In genomic region chr22:47091241-47091691, GRCh38 we compare ENCODE assay signal across 10 cellular contexts.
DNase-seq lines count a peak whose midpoint lies in the region; ATAC-seq, FAIRE-seq and TF ChIP-seq lines count a peak whose summit lies in the region.
"Had no signal": no experiment of that assay in that cellular context is flagged by ENCODE, and none has a peak within 500 bp of the region (broad histone marks: within the 10 kb centered on the region; RNA-seq: fewer than 3 reads in every experiment).

No MANE protein-coding gene starts in this region.

- H3K27ac ChIP-seq in A673 (ENCODE audit: low read depth, low read length, poor library complexity, severe bottlenecking), result no peak overlapping the region
- no peak overlapping the region for H3K27ac ChIP-seq in GM23338 (ENCODE audit: low read depth)
- no peak overlapping the region for H3K27ac ChIP-seq in muscle layer of colon (ENCODE audit: low read depth, low read length)
- H3K27ac ChIP-seq in HepG2 (ENCODE audit: extremely low read length, insufficient read depth, low read length), result no peak overlapping the region

- POLR2A ChIA-PET in A673 (lab: Charles Lee; ENCODE audit: low non-redundant PET), result no interaction called here
- POLR2A ChIA-PET in HepG2 (lab: Yijun Ruan, JAX), result no interaction called here

- H3K4me3 Mint-ChIP-seq in GM23338 (peak overlapping the region; percentile 76), chondrocyte (ENCODE audit: unreplicated experiment) (peak overlapping the region; percentile 73)

- H3K27ac Mint-ChIP-seq in GM23338, result no peak overlapping the region; the same call in 1 of the 2 replicates
- H3K27ac Mint-ChIP-seq in chondrocyte (ENCODE audit: unreplicated experiment), result no peak overlapping the region

- no peaks in the 10 kb centered on the region for H3F3A ChIP-seq in GM23338 (replicated peaks; ENCODE audit: low read depth)

- 97% methylated on average over 21 of the region's 21 CpGs for WGBS in HepG2 (ENCODE audit: low lambda C conversion rate)

- H3K4me1 Mint-ChIP-seq in GM23338, result peaks cover 28% of the 10 kb centered on the region
- H3K4me1 Mint-ChIP-seq in chondrocyte (ENCODE audit: low read depth), result peaks cover 30% of the 10 kb centered on the region

- peak overlapping the region; percentile 83 for H3K4me2 ChIP-seq in GM23338
- no peak overlapping the region for H3K4me2 ChIP-seq in HepG2 (ENCODE audit: low read depth, low read length)

- CTCF ChIA-PET in A673 (lab: Charles Lee), result no interaction called here
- CTCF ChIA-PET in HepG2 (lab: Yijun Ruan, JAX; ENCODE audit: low intra/inter-chr PET ratio, low total read pairs), result no interaction called here

- no peaks in the 10 kb centered on the region for H3K9me2 ChIP-seq in GM23338 (ENCODE audit: insufficient read depth)

- H3K9me3 ChIP-seq in A673 (ENCODE audit: low read depth, low read length, poor library complexity, severe bottlenecking) (no peaks in the 10 kb centered on the region), muscle layer of colon (ENCODE audit: low read length) (no peaks in the 10 kb centered on the region), HAP-1 (peaks cover 7% of the 10 kb centered on the region; the same call in 1 of the 2 replicates), HepG2 (ENCODE audit: low read length) (peaks cover 21% of the 10 kb centered on the region)

- intact Hi-C loops in A673 (cut with micrococcal nuclease; ENCODE audit: unreplicated experiment) (no loop called here), HepG2 (cut with micrococcal nuclease; ENCODE audit: unreplicated experiment) (no loop called here)

- no peaks in the 10 kb centered on the region for H3K27me3 ChIP-seq in A673 (replicated peaks; ENCODE audit: insufficient read depth, low read depth, low read length, poor library complexity)
- H3K27me3 ChIP-seq in GM23338 (ENCODE audit: insufficient read depth), result no peaks in the 10 kb centered on the region
- no peaks in the 10 kb centered on the region for H3K27me3 ChIP-seq in muscle layer of colon (ENCODE audit: control insufficient read depth in 1 of 2, insufficient read depth in 2 of 2, low read length in 2 of 2)
- H3K27me3 ChIP-seq in HAP-1 (ENCODE audit: low read depth), result no peaks in the 10 kb centered on the region
- no peaks in the 10 kb centered on the region for H3K27me3 ChIP-seq in HepG2 (ENCODE audit: control insufficient read depth in 1 of 2, insufficient read depth in 2 of 2, low read length in 2 of 2)

- H3K27me3 Mint-ChIP-seq in GM23338 (ENCODE audit: insufficient read depth, low read depth, poor library complexity), result peaks cover 3% of the 10 kb centered on the region
- H3K27me3 Mint-ChIP-seq in chondrocyte (ENCODE audit: low read depth), result no peaks in the 10 kb centered on the region

- no peak for TF ChIP-seq CTCF in A673 (conservative IDR thresholded peaks at IDR 0.05; ENCODE audit: low read depth, low read length)
- TF ChIP-seq CTCF in GM23338 (conservative IDR thresholded peaks at IDR 0.05; ENCODE audit: low read depth in 2 of 2), result no peak
- no peak for TF ChIP-seq CTCF in chondrocyte (IDR thresholded peaks at IDR 0.05)
- no peak for TF ChIP-seq CTCF in HepG2 (CRISPR knock-in tag; IDR thresholded peaks at IDR 0.05)

- no peak for TF ChIP-seq POLR2A in HepG2 (IDR thresholded peaks at IDR 0.05; ENCODE audit: insufficient read depth in 1 of 2, low read depth in 2 of 2, low read length in 2 of 2)

- in situ Hi-C loops in HAP-1 (cut with MboI; ENCODE audit: low sequenced_read_pairs), result no loop called here
- in situ Hi-C loops in HepG2 (cut with HindIII; ENCODE audit: extremely low pct_ligation_motif_present, low pct_unique_long_range_greater_than_20kb), result no loop called here

- no peak overlapping the region for H3K9ac ChIP-seq in muscle layer of colon (ENCODE audit: low read length)
- no peak overlapping the region for H3K9ac ChIP-seq in HepG2 (ENCODE audit: insufficient read depth, low read depth, low read length)

- ATAC-seq in GM23338 (peak; percentile 26; the same call in 2 of the 3 replicates), GM19463 (IDR thresholded peaks at IDR 0.05; ENCODE audit: unreplicated experiment) (no peak), HepG2 (no peak)
- ATAC-seq: Panc1 had no signal

- TF ChIP-seq EP300 in HepG2 (IDR thresholded peaks at IDR 0.05; ENCODE audit: low read depth in 2 of 2, low read length in 2 of 2) (no peak), HepG2 (CRISPR knock-in tag; IDR thresholded peaks at IDR 0.05; ENCODE audit: borderline replicate concordance) (no peak)

- TF ChIP-seq RAD21 in HepG2 (CRISPR knock-in tag; IDR thresholded peaks at IDR 0.05), result no peak

- no peaks in the 10 kb centered on the region for H3K79me2 ChIP-seq in GM23338 (replicated peaks; ENCODE audit: insufficient read depth)
- no peaks in the 10 kb centered on the region for H3K79me2 ChIP-seq in HepG2 (ENCODE audit: insufficient read depth, low read length)

- BruUV-seq in A673 (replicated peaks; lab: Mats Ljungman, UMichigan) (no TSS peak), HepG2 (replicated peaks; lab: Mats Ljungman, UMichigan) (no TSS peak)

- H2AFZ ChIP-seq in GM23338, result no peak overlapping the region
- H2AFZ ChIP-seq in HepG2 (ENCODE audit: low read length), result no peak overlapping the region

- peaks cover 16% of the 10 kb centered on the region for H3K4me1 ChIP-seq in A673 (ENCODE audit: insufficient read depth, low read length, poor library complexity, severe bottlenecking)
- H3K4me1 ChIP-seq in GM23338 (ENCODE audit: insufficient read depth), result peaks cover 21% of the 10 kb centered on the region; the same call in 1 of the 2 replicates
- no peaks in the 10 kb centered on the region for H3K4me1 ChIP-seq in muscle layer of colon (ENCODE audit: insufficient read depth, low read length)
- no peaks in the 10 kb centered on the region for H3K4me1 ChIP-seq in HAP-1
- H3K4me1 ChIP-seq in HepG2 (ENCODE audit: insufficient read depth, low read length), result peaks cover 13% of the 10 kb centered on the region

- H4K20me1 ChIP-seq in GM23338 (replicated peaks; ENCODE audit: insufficient read depth) (0 out of 2 replicates have a peak, but pooled peaks cover 3% of the 10 kb centered on the region), HepG2 (ENCODE audit: insufficient read depth, low read length) (no peaks in the 10 kb centered on the region)

- no peak for FAIRE-seq in HepG2 (lab: Jason Lieb, UNC)

- no peaks in the 10 kb centered on the region for H3K36me3 ChIP-seq in A673 (ENCODE audit: insufficient read depth, low read length, poor library complexity, severe bottlenecking)
- no peaks in the 10 kb centered on the region for H3K36me3 ChIP-seq in GM23338 (ENCODE audit: insufficient read depth)
- H3K36me3 ChIP-seq in muscle layer of colon (ENCODE audit: insufficient read depth, low read length), result no peaks in the 10 kb centered on the region
- H3K36me3 ChIP-seq in HAP-1 (replicated peaks), result no peaks in the 10 kb centered on the region
- H3K36me3 ChIP-seq in HepG2 (replicated peaks in 1 of 2; ENCODE audit: control insufficient read depth in 1 of 2, insufficient read depth in 2 of 2, low read length in 2 of 2), result peaks cover 0 to 1% of the 10 kb centered on the region in 2 experiments; a peak in 1 of 5 replicates

- H3K36me3 Mint-ChIP-seq in GM23338 (ENCODE audit: low read depth) (peaks cover 10% of the 10 kb centered on the region; the same call in 1 of the 3 replicates), chondrocyte (ENCODE audit: low read depth) (peaks cover 2% of the 10 kb centered on the region)

- H3K9me3 Mint-ChIP-seq in GM23338 (peaks cover 13% of the 10 kb centered on the region), chondrocyte (ENCODE audit: low read depth) (peaks cover 10% of the 10 kb centered on the region)

- DNase-seq in A673 (ENCODE audit: low spot score), result peak; percentile 10
- peak; percentile 41 for DNase-seq in GM23338 (ENCODE audit: low spot score)
- DNase-seq in chondrocyte (ENCODE audit: low spot score), result no peak
- no peak for DNase-seq in HAP-1 (ENCODE audit: low spot score in 2 of 2)
- no peak for DNase-seq in HepG2 (ENCODE audit: low spot score)
- no peak for DNase-seq in AG08395 (ENCODE audit: low spot score)
- DNase-seq: hippocampal formation had no signal

- peak overlapping the region; percentile 32 for H3K4me3 ChIP-seq in A673 (ENCODE audit: low read depth, low read length, poor library complexity, severe bottlenecking)
- H3K4me3 ChIP-seq in GM23338, result peak overlapping the region; percentile 62
- H3K4me3 ChIP-seq in muscle layer of colon (ENCODE audit: low read depth in 1 of 2, low read length in 2 of 2), result peak overlapping the region; percentile 38 to 72
- H3K4me3 ChIP-seq in HAP-1, result no peak overlapping the region
- no peak overlapping the region for H3K4me3 ChIP-seq in HepG2 (replicated peaks in 1 of 3; ENCODE audit: insufficient read depth in 1 of 3, low read depth in 2 of 3, low read length in 3 of 3)

TF ChIP-seq in GM23338, 12 proteins besides CTCF, POLR2A, EP300 and RAD21 (continues in another document):
- TF ChIP-seq NANOG (IDR thresholded peaks at IDR 0.05; ENCODE audit: borderline replicate concordance), result no peak

TF ChIP-seq in HepG2, 621 proteins besides CTCF, POLR2A, EP300 and RAD21:
- TF ChIP-seq ZNF761 (CRISPR knock-in tag; conservative IDR thresholded peaks at IDR 0.05), result no peak
- TF ChIP-seq TARDBP (CRISPR knock-in tag; IDR thresholded peaks at IDR 0.05), result no peak
- no peak for TF ChIP-seq SAFB2 (CRISPR knock-in tag; IDR thresholded peaks at IDR 0.05; ENCODE audit: borderline replicate concordance, low read depth)
- TF ChIP-seq, protein P1, sequence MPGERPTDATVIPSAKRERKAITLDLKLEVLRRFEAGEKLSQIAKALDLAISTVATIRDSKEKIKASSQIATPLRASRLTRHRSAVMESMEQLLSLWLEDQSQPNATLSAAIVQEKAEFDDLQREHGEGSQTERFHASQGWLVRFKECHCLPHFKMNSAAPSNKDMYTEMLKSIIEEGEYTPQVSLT (CRISPR knock-in tag; IDR thresholded peaks at IDR 0.05; ENCODE audit: borderline replicate concordance, low read depth), result no peak

Comparison
In these comparisons a context has a peak if more than half of its experiments do, and no peak if none do; other contexts are left out.
1. DNase-seq: peak in A673 (single experiment) and GM23338 (single experiment); none in chondrocyte (single experiment), HAP-1 (0 of 2), HepG2 (single experiment) and AG08395 (single experiment).
2. H3K4me3 ChIP-seq: peak in A673 (single experiment), GM23338 (single experiment) and muscle layer of colon (2 of 2); none in HAP-1 (single experiment) and HepG2 (0 of 3).